ENCODE assay signal across 8 cellular contexts in genomic region chr22:44703269-44703870, GRCh38. TPM values are rescaled to one million over a fixed set of nuclear protein-coding genes. Genes with fewer than 3 reads are reported as not detected.
DNase-seq lines count a peak whose midpoint lies in the region; FAIRE-seq and TF ChIP-seq lines count a peak whose summit lies in the region.

No MANE protein-coding gene starts in this region.

- intact Hi-C loops in head of caudate nucleus (cut with DNase I), result no loop called here
- intact Hi-C loops in OCI-LY7 (cut with micrococcal nuclease; ENCODE audit: unreplicated experiment), result no loop called here

- CTCF ChIA-PET in OCI-LY7 (lab: Charles Lee; ENCODE audit: unreplicated experiment), result no interaction called here

- H3K36me3 ChIP-seq in BLaER1 treated with 17β-estradiol and CSF1 and Interleukin-3, amounts not matched to agents 10 nM and 100 nM, result peaks cover 0 to 64% (median 0%) of the 10 kb centered on the region in 11 experiments; a peak in 8 of 22 replicates
- H3K36me3 ChIP-seq in endocrine pancreas (ENCODE audit: control insufficient read depth, insufficient read depth, low read length) (no peaks in the 10 kb centered on the region), neuron (ENCODE audit: insufficient read depth, low read length) (no peaks in the 10 kb centered on the region), OCI-LY7 (ENCODE audit: insufficient read depth, low read length) (no peaks in the 10 kb centered on the region), Karpas-422 (ENCODE audit: insufficient read depth, low read length) (no peaks in the 10 kb centered on the region)

- H3K79me2 ChIP-seq in OCI-LY7 (ENCODE audit: insufficient read depth, low read depth, low read length), result no peaks in the 10 kb centered on the region
- no peaks in the 10 kb centered on the region for H3K79me2 ChIP-seq in Karpas-422 (ENCODE audit: low read length)

- peak overlapping the region; percentile 56 to 98 (median 90); a peak in 19 of 20 replicates for H3K4me3 ChIP-seq in BLaER1 treated with 17β-estradiol and CSF1 and Interleukin-3, amounts not matched to agents 10 nM and 100 nM
- H3K4me3 ChIP-seq in NB4 (ENCODE audit: low read depth, low read length), result peak overlapping the region; percentile 34
- H3K4me3 ChIP-seq in endocrine pancreas (ENCODE audit: control insufficient read depth, insufficient read depth, low read length), result no peak overlapping the region
- H3K4me3 ChIP-seq in neuron (ENCODE audit: low read length), result peak overlapping the region; percentile 40
- H3K4me3 ChIP-seq in OCI-LY7 (ENCODE audit: low read depth, low read length, poor library complexity, severe bottlenecking), result no peak overlapping the region
- H3K4me3 ChIP-seq in Karpas-422 (ENCODE audit: low read length), result no peak overlapping the region

- peaks cover 38 to 99% (median 61%) of the 10 kb centered on the region in 11 experiments; a peak in 21 of 22 replicates for H4K20me1 ChIP-seq in BLaER1 treated with 17β-estradiol and CSF1 and Interleukin-3, amounts not matched to agents 10 nM and 100 nM
- H4K20me1 ChIP-seq in OCI-LY7 (ENCODE audit: insufficient read depth, low read length) (no peaks in the 10 kb centered on the region), Karpas-422 (ENCODE audit: insufficient read depth, low read depth, low read length) (no peaks in the 10 kb centered on the region)

- H3K4me1 ChIP-seq in BLaER1 treated with 17β-estradiol and CSF1 and Interleukin-3, amounts not matched to agents 10 nM and 100 nM, result peaks cover 83 to 93% (median 91%) of the 10 kb centered on the region in 10 experiments
- H3K4me1 ChIP-seq in endocrine pancreas (ENCODE audit: control insufficient read depth, insufficient read depth, low read length), result no peaks in the 10 kb centered on the region
- H3K4me1 ChIP-seq in neuron (ENCODE audit: insufficient read depth, low read length), result peaks cover 31% of the 10 kb centered on the region
- H3K4me1 ChIP-seq in OCI-LY7 (ENCODE audit: insufficient read depth, low read length, poor library complexity, severe bottlenecking), result peaks cover 4% of the 10 kb centered on the region
- H3K4me1 ChIP-seq in Karpas-422 (ENCODE audit: low read length), result no peaks in the 10 kb centered on the region

- H3K9me3 ChIP-seq in BLaER1 treated with 17β-estradiol and CSF1 and Interleukin-3, amounts not matched to agents 10 nM and 100 nM (replicated peaks in 1 of 11), result no peaks in the 10 kb centered on the region
- H3K9me3 ChIP-seq in endocrine pancreas (ENCODE audit: control insufficient read depth, low read length) (no peaks in the 10 kb centered on the region), neuron (ENCODE audit: low read length) (peaks cover 4% of the 10 kb centered on the region), OCI-LY7 (ENCODE audit: low read length) (no peaks in the 10 kb centered on the region), Karpas-422 (ENCODE audit: low read length) (no peaks in the 10 kb centered on the region)

- POLR2A ChIA-PET in OCI-LY7 (lab: Charles Lee), result no interaction called here

- no peak for TF ChIP-seq CTCF in NB4 (IDR thresholded peaks at IDR 0.05; ENCODE audit: low read depth, low read length)
- no peak for TF ChIP-seq CTCF in D721Med (IDR thresholded peaks at IDR 0.05; ENCODE audit: insufficient read depth, missing control alignments)
- TF ChIP-seq CTCF in OCI-LY7 (conservative IDR thresholded peaks at IDR 0.05; ENCODE audit: low read length), result no peak

- H2AFZ ChIP-seq in neuron (ENCODE audit: low read depth, low read length) (no peak overlapping the region), OCI-LY7 (ENCODE audit: low read length) (no peak overlapping the region), Karpas-422 (ENCODE audit: low read length) (no peak overlapping the region)

- H3K9ac ChIP-seq in BLaER1 treated with 17β-estradiol and CSF1 and Interleukin-3, amounts not matched to agents 10 nM and 100 nM, result peak overlapping the region; percentile 73 to 92 (median 81); a peak in 21 of 22 replicates
- H3K9ac ChIP-seq in endocrine pancreas (ENCODE audit: control insufficient read depth, insufficient read depth, low read length) (peak overlapping the region; percentile 49), Karpas-422 (ENCODE audit: low read length) (no peak overlapping the region)

- no peaks in the 10 kb centered on the region for H3K27me3 ChIP-seq in BLaER1 treated with 17β-estradiol and CSF1 and Interleukin-3, amounts not matched to agents 10 nM and 100 nM
- H3K27me3 ChIP-seq in endocrine pancreas (ENCODE audit: control insufficient read depth, insufficient read depth, low read length) (peaks cover 4% of the 10 kb centered on the region), neuron (ENCODE audit: insufficient read depth, low read length) (peaks cover 34% of the 10 kb centered on the region), Karpas-422 (ENCODE audit: low read length) (no peaks in the 10 kb centered on the region)

- DNase-seq in NB4 (ENCODE audit: low read depth) (no peak), D721Med (ENCODE audit: insufficient read length, low spot score) (no peak), head of caudate nucleus (no peak), OCI-LY7 (ENCODE audit: low spot score) (no peak), Karpas-422 (no peak)

- H3K9me2 ChIP-seq in OCI-LY7 (ENCODE audit: insufficient read depth, low read length) (no peaks in the 10 kb centered on the region), Karpas-422 (replicated peaks; ENCODE audit: insufficient read depth, low read length) (no peaks in the 10 kb centered on the region)

- H3K27ac ChIP-seq in BLaER1 treated with 17β-estradiol and CSF1 and Interleukin-3, amounts not matched to agents 10 nM and 100 nM, result peak overlapping the region in 6 of 11 experiments; percentile 74 to 84 (median 82); a peak in 10 of 22 replicates
- H3K27ac ChIP-seq in OCI-LY7 (ENCODE audit: low read depth, low read length, poor library complexity, severe bottlenecking) (no peak overlapping the region), Karpas-422 (ENCODE audit: low read length) (no peak overlapping the region)

- BruUV-seq in OCI-LY7 (replicated peaks; lab: Mats Ljungman, UMichigan), result no TSS peak

- TF ChIP-seq POLR2A in NB4 (IDR thresholded peaks at IDR 0.05; ENCODE audit: extremely low read depth, insufficient read length), result no peak

- H3K4me2 ChIP-seq in BLaER1 treated with 17β-estradiol and CSF1 and Interleukin-3, amounts not matched to agents 10 nM and 100 nM, result peak overlapping the region; percentile 89 to 100 (median 99)
- no peak overlapping the region for H3K4me2 ChIP-seq in OCI-LY7 (ENCODE audit: low read length)
- H3K4me2 ChIP-seq in Karpas-422 (ENCODE audit: low read depth, low read length, poor library complexity, severe bottlenecking), result no peak overlapping the region

- no peak for FAIRE-seq in D721Med (lab: Jason Lieb, UNC)

RNA-seq across cellular contexts. Expression of gene PRR5, which starts 1.4 kb away (rescaled TPM):
- total RNA-seq in OCI-LY7 (2014; rRNA removed; shearing (Covaris generic)), result 0.19 and 0.44 TPM in 2 replicates
- 1.5 and 1.8 TPM in 2 replicates for total RNA-seq in OCI-LY7 (2022)
- not detected in 2 replicates for total RNA-seq in Karpas-422 (2014; rRNA removed; shearing (Covaris generic); ENCODE audit: low replicate concordance)

RNA-seq across cellular contexts. Expression of gene ARHGAP8, which starts 49.0 kb away (rescaled TPM):
- total RNA-seq in OCI-LY7 (2014; rRNA removed; shearing (Covaris generic)), result not detected in 2 replicates
- not detected in 2 replicates for total RNA-seq in OCI-LY7 (2022)
- not detected in 2 replicates for total RNA-seq in Karpas-422 (2014; rRNA removed; shearing (Covaris generic); ENCODE audit: low replicate concordance)

Comparison
In these comparisons a context has a peak if more than half of its experiments do, and no peak if none do; other contexts are left out.
1. H3K27ac ChIP-seq: peak in BLaER1 treated with 17β-estradiol and CSF1 and Interleukin-3, amounts not matched to agents 10 nM and 100 nM (6 of 11); none in OCI-LY7 (single experiment) and Karpas-422 (single experiment).
2. H3K4me2 ChIP-seq: peak in BLaER1 treated with 17β-estradiol and CSF1 and Interleukin-3, amounts not matched to agents 10 nM and 100 nM (11 of 11); none in OCI-LY7 (single experiment) and Karpas-422 (single experiment).
3. H3K4me3 ChIP-seq: peak in BLaER1 treated with 17β-estradiol and CSF1 and Interleukin-3, amounts not matched to agents 10 nM and 100 nM (10 of 10), NB4 (single experiment) and neuron (single experiment); none in endocrine pancreas (single experiment), OCI-LY7 (single experiment) and Karpas-422 (single experiment).